In the genomic region with DNA sequence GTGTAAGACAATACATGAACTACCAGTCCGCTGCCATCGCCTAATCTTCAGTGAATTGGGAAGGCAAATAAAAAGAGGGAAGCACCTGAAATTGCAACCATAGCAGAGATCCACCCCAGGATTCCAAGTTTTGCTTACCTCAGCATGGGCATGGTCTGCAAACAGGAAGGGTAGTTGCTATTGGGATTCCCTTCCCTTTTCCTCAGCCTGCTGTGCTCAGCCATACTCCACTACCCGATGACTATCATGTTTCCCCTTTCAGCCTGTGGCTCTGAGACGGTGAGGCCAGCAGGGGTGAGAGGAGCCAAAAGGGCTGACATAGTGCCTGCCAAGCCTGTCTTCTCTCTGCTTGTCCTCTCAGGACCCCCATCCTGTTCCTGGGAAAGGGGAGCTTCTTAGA, we compare ENCODE assay signal across 1 cellular context.
TF ChIP-seq lines count a peak whose summit lies in the region.

No MANE protein-coding gene starts in this region.

TF ChIP-seq in GM23338, 12 proteins besides CTCF, POLR2A, EP300 and RAD21 (continued from another document):
- TF ChIP-seq, protein P1, sequence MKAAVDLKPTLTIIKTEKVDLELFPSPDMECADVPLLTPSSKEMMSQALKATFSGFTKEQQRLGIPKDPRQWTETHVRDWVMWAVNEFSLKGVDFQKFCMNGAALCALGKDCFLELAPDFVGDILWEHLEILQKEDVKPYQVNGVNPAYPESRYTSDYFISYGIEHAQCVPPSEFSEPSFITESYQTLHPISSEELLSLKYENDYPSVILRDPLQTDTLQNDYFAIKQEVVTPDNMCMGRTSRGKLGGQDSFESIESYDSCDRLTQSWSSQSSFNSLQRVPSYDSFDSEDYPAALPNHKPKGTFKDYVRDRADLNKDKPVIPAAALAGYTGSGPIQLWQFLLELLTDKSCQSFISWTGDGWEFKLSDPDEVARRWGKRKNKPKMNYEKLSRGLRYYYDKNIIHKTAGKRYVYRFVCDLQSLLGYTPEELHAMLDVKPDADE (IDR thresholded peaks at IDR 0.05): no peak
- TF ChIP-seq EZH2phosphoT487 (IDR thresholded peaks at IDR 0.05; ENCODE audit: unreplicated experiment) (no peak), NANOG (IDR thresholded peaks at IDR 0.05; ENCODE audit: borderline replicate concordance) (no peak), ZNF331 (CRISPR knock-in tag; IDR thresholded peaks at IDR 0.05; ENCODE audit: low read depth) (no peak), JUNB (IDR thresholded peaks at IDR 0.05; ENCODE audit: unreplicated experiment) (no peak), STAT1 (IDR thresholded peaks at IDR 0.05; ENCODE audit: unreplicated experiment) (no peak), ZNF114 (CRISPR knock-in tag; IDR thresholded peaks at IDR 0.05) (no peak), POLR2AphosphoS5 (IDR thresholded peaks at IDR 0.05; ENCODE audit: low read depth) (no peak), EZH2 (IDR thresholded peaks at IDR 0.05; ENCODE audit: low read depth, unreplicated experiment) (no peak)
- TF ChIP-seq, protein P2, sequence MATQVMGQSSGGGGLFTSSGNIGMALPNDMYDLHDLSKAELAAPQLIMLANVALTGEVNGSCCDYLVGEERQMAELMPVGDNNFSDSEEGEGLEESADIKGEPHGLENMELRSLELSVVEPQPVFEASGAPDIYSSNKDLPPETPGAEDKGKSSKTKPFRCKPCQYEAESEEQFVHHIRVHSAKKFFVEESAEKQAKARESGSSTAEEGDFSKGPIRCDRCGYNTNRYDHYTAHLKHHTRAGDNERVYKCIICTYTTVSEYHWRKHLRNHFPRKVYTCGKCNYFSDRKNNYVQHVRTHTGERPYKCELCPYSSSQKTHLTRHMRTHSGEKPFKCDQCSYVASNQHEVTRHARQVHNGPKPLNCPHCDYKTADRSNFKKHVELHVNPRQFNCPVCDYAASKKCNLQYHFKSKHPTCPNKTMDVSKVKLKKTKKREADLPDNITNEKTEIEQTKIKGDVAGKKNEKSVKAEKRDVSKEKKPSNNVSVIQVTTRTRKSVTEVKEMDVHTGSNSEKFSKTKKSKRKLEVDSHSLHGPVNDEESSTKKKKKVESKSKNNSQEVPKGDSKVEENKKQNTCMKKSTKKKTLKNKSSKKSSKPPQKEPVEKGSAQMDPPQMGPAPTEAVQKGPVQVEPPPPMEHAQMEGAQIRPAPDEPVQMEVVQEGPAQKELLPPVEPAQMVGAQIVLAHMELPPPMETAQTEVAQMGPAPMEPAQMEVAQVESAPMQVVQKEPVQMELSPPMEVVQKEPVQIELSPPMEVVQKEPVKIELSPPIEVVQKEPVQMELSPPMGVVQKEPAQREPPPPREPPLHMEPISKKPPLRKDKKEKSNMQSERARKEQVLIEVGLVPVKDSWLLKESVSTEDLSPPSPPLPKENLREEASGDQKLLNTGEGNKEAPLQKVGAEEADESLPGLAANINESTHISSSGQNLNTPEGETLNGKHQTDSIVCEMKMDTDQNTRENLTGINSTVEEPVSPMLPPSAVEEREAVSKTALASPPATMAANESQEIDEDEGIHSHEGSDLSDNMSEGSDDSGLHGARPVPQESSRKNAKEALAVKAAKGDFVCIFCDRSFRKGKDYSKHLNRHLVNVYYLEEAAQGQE (IDR thresholded peaks at IDR 0.05; ENCODE audit: unreplicated experiment): no peak
- TF ChIP-seq, protein P3, sequence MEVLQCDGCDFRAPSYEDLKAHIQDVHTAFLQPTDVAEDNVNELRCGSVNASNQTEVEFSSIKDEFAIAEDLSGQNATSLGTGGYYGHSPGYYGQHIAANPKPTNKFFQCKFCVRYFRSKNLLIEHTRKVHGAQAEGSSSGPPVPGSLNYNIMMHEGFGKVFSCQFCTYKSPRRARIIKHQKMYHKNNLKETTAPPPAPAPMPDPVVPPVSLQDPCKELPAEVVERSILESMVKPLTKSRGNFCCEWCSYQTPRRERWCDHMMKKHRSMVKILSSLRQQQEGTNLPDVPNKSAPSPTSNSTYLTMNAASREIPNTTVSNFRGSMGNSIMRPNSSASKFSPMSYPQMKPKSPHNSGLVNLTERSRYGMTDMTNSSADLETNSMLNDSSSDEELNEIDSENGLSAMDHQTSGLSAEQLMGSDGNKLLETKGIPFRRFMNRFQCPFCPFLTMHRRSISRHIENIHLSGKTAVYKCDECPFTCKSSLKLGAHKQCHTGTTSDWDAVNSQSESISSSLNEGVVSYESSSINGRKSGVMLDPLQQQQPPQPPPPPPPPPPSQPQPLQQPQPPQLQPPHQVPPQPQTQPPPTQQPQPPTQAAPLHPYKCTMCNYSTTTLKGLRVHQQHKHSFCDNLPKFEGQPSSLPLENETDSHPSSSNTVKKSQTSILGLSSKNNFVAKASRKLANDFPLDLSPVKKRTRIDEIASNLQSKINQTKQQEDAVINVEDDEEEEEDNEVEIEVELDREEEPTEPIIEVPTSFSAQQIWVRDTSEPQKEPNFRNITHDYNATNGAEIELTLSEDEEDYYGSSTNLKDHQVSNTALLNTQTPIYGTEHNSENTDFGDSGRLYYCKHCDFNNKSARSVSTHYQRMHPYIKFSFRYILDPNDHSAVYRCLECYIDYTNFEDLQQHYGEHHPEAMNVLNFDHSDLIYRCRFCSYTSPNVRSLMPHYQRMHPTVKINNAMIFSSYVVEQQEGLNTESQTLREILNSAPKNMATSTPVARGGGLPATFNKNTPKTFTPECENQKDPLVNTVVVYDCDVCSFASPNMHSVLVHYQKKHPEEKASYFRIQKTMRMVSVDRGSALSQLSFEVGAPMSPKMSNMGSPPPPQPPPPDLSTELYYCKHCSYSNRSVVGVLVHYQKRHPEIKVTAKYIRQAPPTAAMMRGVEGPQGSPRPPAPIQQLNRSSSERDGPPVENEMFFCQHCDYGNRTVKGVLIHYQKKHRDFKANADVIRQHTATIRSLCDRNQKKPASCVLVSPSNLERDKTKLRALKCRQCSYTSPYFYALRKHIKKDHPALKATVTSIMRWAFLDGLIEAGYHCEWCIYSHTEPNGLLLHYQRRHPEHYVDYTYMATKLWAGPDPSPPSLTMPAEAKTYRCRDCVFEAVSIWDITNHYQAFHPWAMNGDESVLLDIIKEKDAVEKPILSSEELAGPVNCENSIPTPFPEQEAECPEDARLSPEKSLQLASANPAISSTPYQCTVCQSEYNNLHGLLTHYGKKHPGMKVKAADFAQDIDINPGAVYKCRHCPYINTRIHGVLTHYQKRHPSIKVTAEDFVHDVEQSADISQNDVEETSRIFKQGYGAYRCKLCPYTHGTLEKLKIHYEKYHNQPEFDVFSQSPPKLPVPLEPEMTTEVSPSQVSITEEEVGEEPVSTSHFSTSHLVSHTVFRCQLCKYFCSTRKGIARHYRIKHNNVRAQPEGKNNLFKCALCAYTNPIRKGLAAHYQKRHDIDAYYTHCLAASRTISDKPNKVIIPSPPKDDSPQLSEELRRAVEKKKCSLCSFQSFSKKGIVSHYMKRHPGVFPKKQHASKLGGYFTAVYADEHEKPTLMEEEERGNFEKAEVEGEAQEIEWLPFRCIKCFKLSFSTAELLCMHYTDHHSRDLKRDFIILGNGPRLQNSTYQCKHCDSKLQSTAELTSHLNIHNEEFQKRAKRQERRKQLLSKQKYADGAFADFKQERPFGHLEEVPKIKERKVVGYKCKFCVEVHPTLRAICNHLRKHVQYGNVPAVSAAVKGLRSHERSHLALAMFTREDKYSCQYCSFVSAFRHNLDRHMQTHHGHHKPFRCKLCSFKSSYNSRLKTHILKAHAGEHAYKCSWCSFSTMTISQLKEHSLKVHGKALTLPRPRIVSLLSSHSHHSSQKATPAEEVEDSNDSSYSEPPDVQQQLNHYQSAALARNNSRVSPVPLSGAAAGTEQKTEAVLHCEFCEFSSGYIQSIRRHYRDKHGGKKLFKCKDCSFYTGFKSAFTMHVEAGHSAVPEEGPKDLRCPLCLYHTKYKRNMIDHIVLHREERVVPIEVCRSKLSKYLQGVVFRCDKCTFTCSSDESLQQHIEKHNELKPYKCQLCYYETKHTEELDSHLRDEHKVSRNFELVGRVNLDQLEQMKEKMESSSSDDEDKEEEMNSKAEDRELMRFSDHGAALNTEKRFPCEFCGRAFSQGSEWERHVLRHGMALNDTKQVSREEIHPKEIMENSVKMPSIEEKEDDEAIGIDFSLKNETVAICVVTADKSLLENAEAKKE (CRISPR knock-in tag; IDR thresholded peaks at IDR 0.05): no peak
TF ChIP-seq in GM23338: peak in this region for 0.
